ENCODE assay signal across 8 cellular contexts in genomic region chr1:9302745-9303524, GRCh38. TPM values are rescaled to one million over a fixed set of nuclear protein-coding genes. Genes with fewer than 3 reads are reported as not detected.
DNase-seq lines count a peak whose midpoint lies in the region; ATAC-seq and TF ChIP-seq lines count a peak whose summit lies in the region.

No MANE protein-coding gene starts in this region.

- POLR2A ChIA-PET in AG04449 (lab: Yijun Ruan, JAX), result interaction anchor here (0.5 kb wide), 1 partner anchor 280 kb away, joined by 3 read pairs; no protein-coding TSS in a partner anchor

- no peak overlapping the region for H3K4me3 Mint-ChIP-seq in natural killer cell treated with Interleukin-12 subunit alpha and Interleukin-12 subunit beta and Interleukin-15 and Interleukin-18, amount 100 ng/mL, for 72 hours

- CTCF ChIA-PET in AG04449 (lab: Yijun Ruan, JAX), result interaction anchor here (0.9 to 2.0 kb wide), 2 partner anchors 13 to 153 kb away, joined by 3 to 10 read pairs; no protein-coding TSS in a partner anchor

- H3K9me3 Mint-ChIP-seq in natural killer cell treated with Interleukin-12 subunit alpha and Interleukin-12 subunit beta and Interleukin-15 and Interleukin-18, amount 100 ng/mL, for 72 hours, result no peaks in the 10 kb centered on the region

- peaks cover 6 to 9% of the 10 kb centered on the region in 2 donors for H3K4me1 Mint-ChIP-seq in natural killer cell treated with Interleukin-12 subunit alpha and Interleukin-12 subunit beta and Interleukin-15 and Interleukin-18, amount 100 ng/mL, for 72 hours (ENCODE audit: low read depth in 2 of 2)

- TF ChIP-seq CTCF in AG04449 (IDR thresholded peaks at IDR 0.05; ENCODE audit: insufficient read depth, low read length, missing control alignments) (no peak), cardiac fibroblast (IDR thresholded peaks at IDR 0.05; ENCODE audit: low read depth, low read length) (no peak)

- H3K27me3 Mint-ChIP-seq in natural killer cell treated with Interleukin-12 subunit alpha and Interleukin-12 subunit beta and Interleukin-15 and Interleukin-18, amount 100 ng/mL, for 72 hours, result no peaks in the 10 kb centered on the region

- no peak overlapping the region for H3K27ac Mint-ChIP-seq in natural killer cell treated with Interleukin-12 subunit alpha and Interleukin-12 subunit beta and Interleukin-15 and Interleukin-18, amount 100 ng/mL, for 72 hours

- ATAC-seq in natural killer cell treated with Interleukin-12 subunit alpha and Interleukin-12 subunit beta and Interleukin-15 and Interleukin-18, amount 100 ng/mL, for 72 hours, result no peak

- DNase-seq in AG04449 (ENCODE audit: low read depth, low spot score) (peak; percentile 88), LoVo (ENCODE audit: low spot score) (peak; percentile 73), cardiac fibroblast (ENCODE audit: low read depth in 2 of 2) (peak; percentile 85 to 92), lung microvascular endothelial cell (ENCODE audit: low read depth in 2 of 2) (peak; percentile 62 to 87), 8988T (no peak), occipital lobe (lab: John Stamatoyannopoulos, UW) (no peak), NCI-H1436 treated with DMSO at 0.1 percent for 48 hours (lab: John Stamatoyannopoulos, UW) (no peak)
- DNase-seq in natural killer cell treated with Interleukin-12 subunit alpha and Interleukin-12 subunit beta and Interleukin-15 and Interleukin-18, amount 100 ng/mL, for 72 hours (ENCODE audit: low spot score), result no peak

- H3K4me3 ChIP-seq in AG04449 (ENCODE audit: low read depth, low read length) (peak overlapping the region; percentile 6; the same call in 1 of the 2 replicates), cardiac fibroblast (replicated peaks in 1 of 2; ENCODE audit: low read depth in 2 of 2, low read length in 2 of 2) (peak overlapping the region in 1 of 2 donors; percentile 12)

- H3K36me3 Mint-ChIP-seq in natural killer cell treated with Interleukin-12 subunit alpha and Interleukin-12 subunit beta and Interleukin-15 and Interleukin-18, amount 100 ng/mL, for 72 hours, result no peaks in the 10 kb centered on the region

RNA-seq across cellular contexts. Expression of gene SPSB1, which starts 10.2 kb away (rescaled TPM):
- total RNA-seq in lung microvascular endothelial cell (20.0 and 21.6 TPM in 2 replicates), occipital lobe (2.3 TPM)
- 1 to 10 TPM in 1 of 2 donors, under 1 TPM in 1; 0.78 to 1.4 TPM for total RNA-seq in natural killer cell treated with Interleukin-12 subunit alpha and Interleukin-12 subunit beta and Interleukin-15 and Interleukin-18, amount 100 ng/mL, for 72 hours

Comparison
In these comparisons a context has a peak if more than half of its experiments do, and no peak if none do; other contexts are left out.
1. DNase-seq: peak in AG04449 (single experiment), LoVo (single experiment), cardiac fibroblast (2 of 2) and lung microvascular endothelial cell (2 of 2); none in natural killer cell treated with Interleukin-12 subunit alpha and Interleukin-12 subunit beta and Interleukin-15 and Interleukin-18, amount 100 ng/mL, for 72 hours (single experiment), 8988T (single experiment), occipital lobe (single experiment) and NCI-H1436 treated with DMSO at 0.1 percent for 48 hours (single experiment).